8 cellular contexts compared by ENCODE assay signal in genomic region chr6:42979523-42980177, GRCh38. TPM values are rescaled to one million over a fixed set of nuclear protein-coding genes. Genes with fewer than 3 reads are reported as not detected.
DNase-seq lines count a peak whose midpoint lies in the region; ATAC-seq and TF ChIP-seq lines count a peak whose summit lies in the region.

No MANE protein-coding gene starts in this region.

- H3K4me3 ChIP-seq in NT2/D1 (ENCODE audit: insufficient read length, low read depth) (peak overlapping the region; percentile 67), coronary artery (peak overlapping the region; percentile 87), mesodermal cell (ENCODE audit: extremely low read depth, insufficient read depth, low read length, poor library complexity, severe bottlenecking) (peak overlapping the region; percentile 88), aorta (ENCODE audit: low read length in 2 of 2) (peak overlapping the region; percentile 19 to 80)

- 69 to 93% methylated on average over 2 to 8 of the region's 9 CpGs for WGBS in mesodermal cell (ENCODE audit: insufficient coverage in 2 of 2), 2 experiments
- 38 to 40% methylated on average over 9 of the region's 9 CpGs for WGBS in aorta, 2 donors

- no peak for TF ChIP-seq CTCF in coronary artery (IDR thresholded peaks at IDR 0.05)
- no peak for TF ChIP-seq CTCF in omental fat pad (IDR thresholded peaks at IDR 0.05)

- no peaks in the 10 kb centered on the region for H3K27me3 Mint-ChIP-seq in activated T-cell treated with anti-CD3 and anti-CD28 coated beads, Interleukin-2, amount 50 U/mL, for 4 hours (ENCODE audit: low read depth)

- no peaks in the 10 kb centered on the region for H3K27me3 ChIP-seq in NT2/D1 (ENCODE audit: insufficient read depth, insufficient read length)
- H3K27me3 ChIP-seq in aorta (ENCODE audit: control insufficient read depth in 1 of 2, insufficient read depth in 2 of 2, low read length in 1 of 2), result no peaks in the 10 kb centered on the region

- no peak for DNase-seq in activated T-cell treated with anti-CD3 and anti-CD28 coated beads, Interleukin-2, amount 50 U/mL, for 4 hours
- no peak for DNase-seq in activated T-cell treated with anti-CD3 and anti-CD28 coated beads, Interleukin-2, amount 50 U/mL, for 1 hour
- no peak for DNase-seq in NT2/D1 (ENCODE audit: low read depth, low spot score)
- no peak for DNase-seq in coronary artery (ENCODE audit: low spot score)
- no peak for DNase-seq in aorta
- DNase-seq in effector CD8-positive, alpha-beta T cell (lab: John Stamatoyannopoulos, UW), result no peak
- no peak for DNase-seq in omental fat pad (ENCODE audit: low spot score)

- H3K36me3 Mint-ChIP-seq in activated T-cell treated with anti-CD3 and anti-CD28 coated beads, Interleukin-2, amount 50 U/mL, for 4 hours (ENCODE audit: insufficient read depth), result peaks cover 3% of the 10 kb centered on the region

- H3K4me1 ChIP-seq in NT2/D1 (ENCODE audit: insufficient read depth, insufficient read length), result peaks cover 2% of the 10 kb centered on the region
- H3K4me1 ChIP-seq in mesodermal cell (ENCODE audit: control insufficient read depth, insufficient read depth, low read length, poor library complexity, severe bottlenecking), result peaks cover 7% of the 10 kb centered on the region
- H3K4me1 ChIP-seq in aorta (ENCODE audit: control insufficient read depth in 1 of 2, insufficient read depth in 2 of 2, low read length in 2 of 2), result no peaks in the 10 kb centered on the region

- peak overlapping the region; percentile 91 for H3K9ac ChIP-seq in NT2/D1 (ENCODE audit: insufficient read length, low read depth)

- peak overlapping the region; percentile 89 for H3K4me3 Mint-ChIP-seq in activated T-cell treated with anti-CD3 and anti-CD28 coated beads, Interleukin-2, amount 50 U/mL, for 4 hours

- peak; percentile 34 to 35 for ATAC-seq in activated T-cell treated with anti-CD3 and anti-CD28 coated beads, Interleukin-2, amount 50 U/mL, for 4 hours
- ATAC-seq in aorta (ENCODE audit: low FRiP score) (no peak), omental fat pad (ENCODE audit: low FRiP score) (no peak)

- H3K9me3 Mint-ChIP-seq in activated T-cell treated with anti-CD3 and anti-CD28 coated beads, Interleukin-2, amount 50 U/mL, for 4 hours, result no peaks in the 10 kb centered on the region

- intact Hi-C loops in aorta (cut with DNase I), result loop anchor here in 1 of 2 donors (5.0 kb wide), 2 partner anchors 33 to 47 kb away; partner anchors contain the start of genes KLHDC3 and MEA1

- H3K36me3 ChIP-seq in NT2/D1 (ENCODE audit: insufficient read depth, insufficient read length, low read length) (peaks cover 6% of the 10 kb centered on the region), mesodermal cell (ENCODE audit: control insufficient read depth, insufficient read depth, low read length) (peaks cover 9% of the 10 kb centered on the region), aorta (ENCODE audit: control insufficient read depth in 1 of 2, insufficient read depth in 2 of 2, low read length in 1 of 2) (no peaks in the 10 kb centered on the region)

- H3K9me3 ChIP-seq in NT2/D1 (ENCODE audit: insufficient read depth, low read length), result no peaks in the 10 kb centered on the region
- H3K9me3 ChIP-seq in mesodermal cell (ENCODE audit: control insufficient read depth, low read length), result no peaks in the 10 kb centered on the region
- H3K9me3 ChIP-seq in aorta (ENCODE audit: control insufficient read depth, low read length), result no peaks in the 10 kb centered on the region

- H3K27ac ChIP-seq in coronary artery, result peak overlapping the region; percentile 70 to 87
- peak overlapping the region; percentile 73 for H3K27ac ChIP-seq in mesodermal cell (ENCODE audit: low read depth, low read length, severe bottlenecking)
- H3K27ac ChIP-seq in aorta (ENCODE audit: low read depth in 1 of 2, low read length in 2 of 2), result peak overlapping the region in 1 of 2 donors; percentile 72

- peaks cover 51% of the 10 kb centered on the region for H3K4me1 Mint-ChIP-seq in activated T-cell treated with anti-CD3 and anti-CD28 coated beads, Interleukin-2, amount 50 U/mL, for 4 hours (ENCODE audit: low read depth)

RNA-seq across cellular contexts. Expression of gene PEX6, which starts 0.7 kb away (rescaled TPM):
- total RNA-seq in activated T-cell treated with anti-CD3 and anti-CD28 coated beads, Interleukin-2, amount 50 U/mL, for 4 hours, result 10 to 100 TPM in 2 of 3 donors, 1 to 10 TPM in 1; 4.2 to 13.2 (median 10.9) TPM
- 8.7 TPM for polyA plus RNA-seq in mesodermal cell (2013, experiment 1 of 2)
- polyA plus RNA-seq in mesodermal cell (2013, experiment 2 of 2), result 6.6 TPM
- 10 to 100 TPM; 11.7 to 16.1 TPM for total RNA-seq in aorta
- 10 to 100 TPM; 13.8 to 22.0 TPM for polyA plus RNA-seq in aorta
- total RNA-seq in omental fat pad, result 10 to 100 TPM in 3 of 4 donors, 1 to 10 TPM in 1; 5.0 to 22.1 (median 12.8) TPM

RNA-seq across cellular contexts. Expression of gene PPP2R5D, which starts 4.7 kb away (rescaled TPM):
- total RNA-seq in activated T-cell treated with anti-CD3 and anti-CD28 coated beads, Interleukin-2, amount 50 U/mL, for 4 hours, result 10 to 100 TPM; 32.8 to 37.0 (median 32.9) TPM
- 74.9 TPM for polyA plus RNA-seq in mesodermal cell (2013, experiment 1 of 2)
- 73.0 TPM for polyA plus RNA-seq in mesodermal cell (2013, experiment 2 of 2)
- 10 to 100 TPM; 22.9 to 31.7 TPM for total RNA-seq in aorta
- polyA plus RNA-seq in aorta, result 10 to 100 TPM; 20.3 to 31.5 TPM
- 10 to 100 TPM; 18.0 to 41.5 (median 37.4) TPM for total RNA-seq in omental fat pad

RNA-seq across cellular contexts. Expression of gene GNMT, which starts 19.1 kb away (rescaled TPM):
- under 1 TPM; 0.20 to 0.71 (median 0.69) TPM for total RNA-seq in activated T-cell treated with anti-CD3 and anti-CD28 coated beads, Interleukin-2, amount 50 U/mL, for 4 hours
- 1.8 TPM for polyA plus RNA-seq in mesodermal cell (2013, experiment 1 of 2)
- 1.5 TPM for polyA plus RNA-seq in mesodermal cell (2013, experiment 2 of 2)
- total RNA-seq in aorta (1 to 10 TPM in 1 of 2 donors, under 1 TPM in 1; 0.88 to 1.2 TPM), omental fat pad (1 to 10 TPM in 2 of 4 donors, under 1 TPM in 1, not detected in 1; 0.84 to 1.1 (median 1.0) TPM)
- 1 to 10 TPM in 1 of 2 donors, not detected in 1; 1.2 TPM for polyA plus RNA-seq in aorta

RNA-seq across cellular contexts. Expression of gene MEA1, which starts 34.1 kb away (rescaled TPM):
- total RNA-seq in activated T-cell treated with anti-CD3 and anti-CD28 coated beads, Interleukin-2, amount 50 U/mL, for 4 hours, result 10 to 100 TPM; 95.7 to 98.6 (median 96.8) TPM
- 89.0 TPM for polyA plus RNA-seq in mesodermal cell (2013, experiment 1 of 2)
- 75.8 TPM for polyA plus RNA-seq in mesodermal cell (2013, experiment 2 of 2)
- total RNA-seq in aorta (10 to 100 TPM; 44.5 to 44.6 TPM), omental fat pad (10 to 100 TPM; 39.6 to 67.8 (median 45.5) TPM)
- 100 to 1,000 TPM in 1 of 2 donors, 10 to 100 TPM in 1; 93.5 to 110 TPM for polyA plus RNA-seq in aorta

RNA-seq across cellular contexts. Expression of gene KLHDC3, which starts 34.4 kb away (rescaled TPM):
- total RNA-seq in activated T-cell treated with anti-CD3 and anti-CD28 coated beads, Interleukin-2, amount 50 U/mL, for 4 hours, result 10 to 100 TPM; 51.9 to 55.8 (median 52.2) TPM
- 145 TPM for polyA plus RNA-seq in mesodermal cell (2013, experiment 1 of 2)
- 121 TPM for polyA plus RNA-seq in mesodermal cell (2013, experiment 2 of 2)
- total RNA-seq in aorta (10 to 100 TPM; 55.7 to 61.7 TPM), omental fat pad (100 to 1,000 TPM in 1 of 4 donors, 10 to 100 TPM in 3; 58.0 to 106 (median 95.0) TPM)
- 10 to 100 TPM; 74.6 to 95.9 TPM for polyA plus RNA-seq in aorta

Comparison
In these comparisons a context has a peak if more than half of its experiments do, and no peak if none do; other contexts are left out.
1. ATAC-seq: peak in activated T-cell treated with anti-CD3 and anti-CD28 coated beads, Interleukin-2, amount 50 U/mL, for 4 hours (2 of 2); none in aorta (single experiment) and omental fat pad (single experiment).
2. Peak in every context shown above with its lines, with median percentiles within 50 percentile points of each other: H3K4me3 ChIP-seq.